Comparison of ENCODE assay signal across 1 cellular context in the genomic region with DNA sequence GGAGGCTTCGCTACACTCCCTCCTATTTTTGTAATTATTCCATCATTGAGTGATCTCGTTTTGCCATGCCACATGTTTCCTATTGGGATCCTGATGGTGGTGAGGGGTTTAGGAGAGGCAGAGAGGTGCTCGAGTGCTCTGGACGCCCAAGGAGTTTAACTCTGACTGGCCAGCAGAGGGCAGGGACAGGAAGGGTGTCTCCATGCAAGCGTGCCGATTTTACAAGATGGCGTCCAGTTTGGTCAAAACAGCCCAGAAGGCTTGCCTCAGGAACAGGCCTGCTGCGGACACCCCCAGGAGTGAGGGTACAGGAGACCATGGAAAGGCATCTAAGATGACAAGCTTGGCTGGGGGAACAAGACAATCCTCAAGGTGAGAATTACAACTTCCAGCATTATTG.
TF ChIP-seq lines count a peak whose summit lies in the region.

No MANE protein-coding gene starts in this region.

TF ChIP-seq in WTC11, 78 proteins besides CTCF, POLR2A, EP300 and RAD21 (continued from another document):
- TF ChIP-seq ZNF425 (CRISPR knock-in tag; conservative IDR thresholded peaks at IDR 0.05) (no peak), ZNF121 (CRISPR knock-in tag; IDR thresholded peaks at IDR 0.05) (no peak), IRF2 (CRISPR knock-in tag; IDR thresholded peaks at IDR 0.05; ENCODE audit: borderline replicate concordance, low read depth) (no peak), ARID4B (CRISPR knock-in tag; IDR thresholded peaks at IDR 0.05; ENCODE audit: borderline replicate concordance) (no peak), ZNF232 (CRISPR knock-in tag; IDR thresholded peaks at IDR 0.05) (no peak), NFE2L1 (CRISPR knock-in tag; IDR thresholded peaks at IDR 0.05) (no peak), ZSCAN18 (CRISPR knock-in tag; IDR thresholded peaks at IDR 0.05) (no peak)
- TF ChIP-seq, protein P1, sequence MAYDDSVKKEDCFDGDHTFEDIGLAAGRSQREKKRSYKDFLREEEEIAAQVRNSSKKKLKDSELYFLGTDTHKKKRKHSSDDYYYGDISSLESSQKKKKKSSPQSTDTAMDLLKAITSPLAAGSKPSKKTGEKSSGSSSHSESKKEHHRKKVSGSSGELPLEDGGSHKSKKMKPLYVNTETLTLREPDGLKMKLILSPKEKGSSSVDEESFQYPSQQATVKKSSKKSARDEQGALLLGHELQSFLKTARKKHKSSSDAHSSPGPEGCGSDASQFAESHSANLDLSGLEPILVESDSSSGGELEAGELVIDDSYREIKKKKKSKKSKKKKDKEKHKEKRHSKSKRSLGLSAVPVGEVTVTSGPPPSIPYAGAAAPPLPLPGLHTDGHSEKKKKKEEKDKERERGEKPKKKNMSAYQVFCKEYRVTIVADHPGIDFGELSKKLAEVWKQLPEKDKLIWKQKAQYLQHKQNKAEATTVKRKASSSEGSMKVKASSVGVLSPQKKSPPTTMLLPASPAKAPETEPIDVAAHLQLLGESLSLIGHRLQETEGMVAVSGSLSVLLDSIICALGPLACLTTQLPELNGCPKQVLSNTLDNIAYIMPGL (CRISPR knock-in tag; IDR thresholded peaks at IDR 0.05) = no peak
- TF ChIP-seq, protein P2, sequence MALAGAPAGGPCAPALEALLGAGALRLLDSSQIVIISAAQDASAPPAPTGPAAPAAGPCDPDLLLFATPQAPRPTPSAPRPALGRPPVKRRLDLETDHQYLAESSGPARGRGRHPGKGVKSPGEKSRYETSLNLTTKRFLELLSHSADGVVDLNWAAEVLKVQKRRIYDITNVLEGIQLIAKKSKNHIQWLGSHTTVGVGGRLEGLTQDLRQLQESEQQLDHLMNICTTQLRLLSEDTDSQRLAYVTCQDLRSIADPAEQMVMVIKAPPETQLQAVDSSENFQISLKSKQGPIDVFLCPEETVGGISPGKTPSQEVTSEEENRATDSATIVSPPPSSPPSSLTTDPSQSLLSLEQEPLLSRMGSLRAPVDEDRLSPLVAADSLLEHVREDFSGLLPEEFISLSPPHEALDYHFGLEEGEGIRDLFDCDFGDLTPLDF (CRISPR knock-in tag; IDR thresholded peaks at IDR 0.05) = no peak
TF ChIP-seq in WTC11: peak in this region for 0.
